8 cellular contexts compared by ENCODE assay signal in the genomic region with DNA sequence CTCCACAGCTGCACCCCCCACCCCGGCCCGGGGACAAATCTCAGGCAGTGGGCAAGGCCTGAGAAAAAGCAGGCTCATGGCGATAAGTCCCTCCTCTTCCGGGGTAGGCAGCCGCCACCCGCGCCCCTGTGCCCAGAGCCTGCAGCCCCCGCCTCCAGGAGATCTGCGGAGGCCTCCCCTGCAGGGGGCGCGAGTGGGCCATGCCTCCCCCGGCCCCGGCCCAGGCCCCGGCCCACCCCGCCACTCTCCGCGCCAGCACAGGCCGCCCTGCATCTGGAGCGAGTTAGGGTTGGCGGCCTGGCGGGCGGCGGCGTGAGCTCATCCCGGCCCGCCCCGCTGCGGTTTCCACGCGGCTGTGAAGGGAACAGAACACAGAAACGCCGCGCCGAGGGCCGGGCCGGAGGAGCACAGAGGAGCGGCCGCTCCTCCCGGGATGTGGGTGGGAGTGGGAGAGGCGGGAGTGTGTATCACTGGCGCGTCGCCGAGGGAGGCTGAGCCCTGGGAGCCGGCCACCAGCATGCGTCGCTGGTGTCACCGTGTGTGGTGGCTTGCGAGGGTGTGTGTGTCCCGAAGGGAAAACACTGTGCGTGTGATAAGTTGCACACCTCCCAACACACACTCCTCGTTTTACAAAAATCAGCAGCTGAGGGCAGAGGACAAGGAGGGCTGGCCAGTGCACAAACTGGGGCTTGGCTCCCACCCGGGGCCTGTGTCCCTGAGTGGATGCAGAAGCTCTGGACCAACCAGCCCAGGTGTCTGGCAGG. TPM values are rescaled to one million over a fixed set of nuclear protein-coding genes. Genes with fewer than 3 reads are reported as not detected.
A peak's percentile ranks its signal among the peaks of the same experiment; 100 is the strongest.
DNase-seq lines count a peak whose midpoint lies in the region; ATAC-seq, FAIRE-seq and TF ChIP-seq lines count a peak whose summit lies in the region.

No MANE protein-coding gene starts in this region.

- peak in 1 of 2 donors; percentile 19 for TF ChIP-seq POLR2A in adrenal gland (IDR thresholded peaks at IDR 0.05)

- H3K4me1 Mint-ChIP-seq in T-cell: peaks cover 5 to 11% (median 8%) of the 10 kb centered on the region in 3 donors

- no peaks in the 10 kb centered on the region for H3K36me3 ChIP-seq in BE2C
- no peaks in the 10 kb centered on the region for H3K36me3 ChIP-seq in adrenal gland (replicated peaks in 1 of 2)
- no peaks in the 10 kb centered on the region for H3K36me3 ChIP-seq in rectal smooth muscle tissue (ENCODE audit: control insufficient read depth, insufficient read depth, low read length)

- H3K9me3 ChIP-seq in BE2C (no peaks in the 10 kb centered on the region), adrenal gland (replicated peaks in 1 of 3) (peaks cover 0 to 7% (median 0%) of the 10 kb centered on the region in 3 donors), right cardiac atrium (ENCODE audit: control insufficient read depth, low read length) (no peaks in the 10 kb centered on the region)

- H3K27me3 Mint-ChIP-seq in T-cell: no peaks in the 10 kb centered on the region

- ATAC-seq in T-cell (replicated peaks in 1 of 4): peak; percentile 86 to 97 (median 90)
- peak; percentile 78 to 84 for ATAC-seq in right cardiac atrium

- CTCF ChIA-PET in T-cell (lab: Charles Lee): interaction anchor here (0.6 to 0.7 kb wide), 4 partner anchors 64 to 1010 kb away, joined by 3 to 5 read pairs (median 4); no protein-coding TSS in a partner anchor

- H3K36me3 Mint-ChIP-seq in T-cell: peaks cover 4% of the 10 kb centered on the region

- H3K4me3 ChIP-seq in BE2C (ENCODE audit: low read depth, low read length) (peak overlapping the region; percentile 59), HL-60 (replicated peaks; ENCODE audit: insufficient read depth, low read length) (peak overlapping the region; percentile 42), adrenal gland (peak overlapping the region in 3 of 4 donors; percentile 37 to 50 (median 44)), right cardiac atrium (ENCODE audit: low read length) (peak overlapping the region; percentile 38), rectal smooth muscle tissue (ENCODE audit: low read length) (peak overlapping the region; percentile 69)

- POLR2A ChIA-PET in T-cell (lab: Charles Lee): interaction anchor here in 1 of 2 donors (0.6 to 0.7 kb wide), 2 partner anchors 293 to 541 kb away, joined by 4 to 7 read pairs; no protein-coding TSS in a partner anchor

- peak overlapping the region; percentile 79 for H3K9ac ChIP-seq in rectal smooth muscle tissue (ENCODE audit: low read length)

- H3K4me1 ChIP-seq in BE2C (0 out of 2 replicates have a peak, but pooled peaks cover 2% of the 10 kb centered on the region), adrenal gland (replicated peaks in 1 of 2) (peaks cover 7 to 9% of the 10 kb centered on the region in 2 donors), right cardiac atrium (ENCODE audit: control insufficient read depth, insufficient read depth, low read length) (no peaks in the 10 kb centered on the region), rectal smooth muscle tissue (ENCODE audit: control insufficient read depth, insufficient read depth, low read length) (peaks cover 5% of the 10 kb centered on the region)

- H3K27me3 ChIP-seq in BE2C (no peaks in the 10 kb centered on the region), HL-60 (ENCODE audit: insufficient read depth, poor library complexity, severe bottlenecking) (no peaks in the 10 kb centered on the region), adrenal gland (no peaks in the 10 kb centered on the region), right cardiac atrium (ENCODE audit: control insufficient read depth, insufficient read depth) (no peaks in the 10 kb centered on the region), rectal smooth muscle tissue (ENCODE audit: control insufficient read depth, insufficient read depth, low read length) (no peaks in the 10 kb centered on the region)

- H3K4me3 Mint-ChIP-seq in T-cell: peak overlapping the region; percentile 77 to 84 (median 80)

- H3K9me3 Mint-ChIP-seq in T-cell: peaks cover 6 to 19% (median 15%) of the 10 kb centered on the region in 3 donors

- DNase-seq in BE2C: peak; percentile 91
- DNase-seq in GM19239 (ENCODE audit: insufficient read length, low spot score): peak; percentile 81
- DNase-seq in HL-60 (ENCODE audit: low read depth in 1 of 2, low spot score in 1 of 2): peak; percentile 33 to 34
- DNase-seq in T-cell: peak; percentile 54 to 85 (median 77)
- DNase-seq in adrenal gland: peak; percentile 75 to 82 (median 79)
- peak; percentile 84 to 94 (median 93) for DNase-seq in right cardiac atrium
- peak; percentile 95 for DNase-seq in urothelium cell line (ENCODE audit: low spot score)

- intact Hi-C loops in adrenal gland (cut with DNase I) (no loop called here), right cardiac atrium (cut with DNase I) (loop anchor here in 1 of 4 donors (5.0 kb wide), 1 partner anchor 46 kb away; no protein-coding TSS in a partner anchor)

- FAIRE-seq in GM19239 (lab: Jason Lieb, UNC): peak; percentile 88
- peak; percentile 86 for FAIRE-seq in urothelium cell line (lab: Jason Lieb, UNC)

- 1 to 10% (median 1%) methylated on average over 4 to 53 of the region's 53 CpGs for WGBS in adrenal gland, 4 donors
- under 1% methylated on average over 53 of the region's 53 CpGs for WGBS in right cardiac atrium

- TF ChIP-seq CTCF in BE2C (IDR thresholded peaks at IDR 0.05; ENCODE audit: low read depth, low read length) (peak; percentile 43), HL-60 (IDR thresholded peaks at IDR 0.05; ENCODE audit: insufficient read depth, low read length) (no peak), adrenal gland (IDR thresholded peaks at IDR 0.05) (peak in 4 of 6 experiments; percentile 35 to 60 (median 44))

- peak overlapping the region in 1 of 2 donors; percentile 11 for H3K27ac Mint-ChIP-seq in T-cell

- H3K27ac ChIP-seq in HL-60 (replicated peaks) (no peak overlapping the region), adrenal gland (peak overlapping the region in 4 of 5 donors; percentile 27 to 81 (median 63)), right cardiac atrium (ENCODE audit: low read length) (peak overlapping the region; percentile 22), rectal smooth muscle tissue (ENCODE audit: low read depth, low read length) (peak overlapping the region; percentile 68)

RNA-seq across cellular contexts. Expression of a gene that starts 17.2 kb away (rescaled TPM):
- polyA plus RNA-seq in BE2C (2012; ENCODE audit: insufficient read depth, insufficient read length, low read depth): not detected
- total RNA-seq in T-cell (not detected), adrenal gland (10 to 100 TPM in 2 of 8 donors, 1 to 10 TPM in 5, not detected in 1; 1.4 to 12.1 (median 4.6) TPM), right cardiac atrium (100 to 1,000 TPM in 3 of 4 donors, 10 to 100 TPM in 1; 42.7 to 442 (median 293) TPM)
- polyA plus RNA-seq in adrenal gland (10 to 100 TPM in 1 of 3 donors, 1 to 10 TPM in 2; 1.7 to 12.7 (median 5.7) TPM), right cardiac atrium (1,012 TPM)

RNA-seq across cellular contexts. Expression of a gene that starts 31.5 kb away (rescaled TPM):
- not detected for polyA plus RNA-seq in BE2C (2012; ENCODE audit: insufficient read depth, insufficient read length, low read depth)
- total RNA-seq in T-cell (under 1 TPM in 1 of 5 donors, not detected in 4; 0.32 TPM), adrenal gland (100 to 1,000 TPM in 2 of 8 donors, 10 to 100 TPM in 6; 10.0 to 117 (median 47.5) TPM), right cardiac atrium (10 to 100 TPM in 3 of 4 donors, 1 to 10 TPM in 1; 9.3 to 15.6 (median 12.6) TPM)
- polyA plus RNA-seq in adrenal gland (1,000 to 10,000 TPM in 1 of 3 donors, 100 to 1,000 TPM in 1, 10 to 100 TPM in 1; 10.4 to 1,399 (median 244) TPM), right cardiac atrium (18.5 TPM)

Comparison
In these comparisons a context has a peak if more than half of its experiments do, and no peak if none do; other contexts are left out.
1. DNase-seq: peak in every context shown above with its lines; median percentile 95 in urothelium cell line; 93 in right cardiac atrium; 91 in BE2C; 81 in GM19239; 79 in adrenal gland; 77 in T-cell; 34 in HL-60.
2. RNA of a gene that starts 31.5 kb away (total RNA-seq): 10.0 to 117 TPM in adrenal gland and 9.3 to 15.6 TPM in right cardiac atrium; 0.32 TPM in T-cell; every median in the first group is over 4 times any median in the second.
3. Peak in every context shown above with its lines, with median percentiles within 50 percentile points of each other: H3K4me3 ChIP-seq.